In the genomic region with DNA sequence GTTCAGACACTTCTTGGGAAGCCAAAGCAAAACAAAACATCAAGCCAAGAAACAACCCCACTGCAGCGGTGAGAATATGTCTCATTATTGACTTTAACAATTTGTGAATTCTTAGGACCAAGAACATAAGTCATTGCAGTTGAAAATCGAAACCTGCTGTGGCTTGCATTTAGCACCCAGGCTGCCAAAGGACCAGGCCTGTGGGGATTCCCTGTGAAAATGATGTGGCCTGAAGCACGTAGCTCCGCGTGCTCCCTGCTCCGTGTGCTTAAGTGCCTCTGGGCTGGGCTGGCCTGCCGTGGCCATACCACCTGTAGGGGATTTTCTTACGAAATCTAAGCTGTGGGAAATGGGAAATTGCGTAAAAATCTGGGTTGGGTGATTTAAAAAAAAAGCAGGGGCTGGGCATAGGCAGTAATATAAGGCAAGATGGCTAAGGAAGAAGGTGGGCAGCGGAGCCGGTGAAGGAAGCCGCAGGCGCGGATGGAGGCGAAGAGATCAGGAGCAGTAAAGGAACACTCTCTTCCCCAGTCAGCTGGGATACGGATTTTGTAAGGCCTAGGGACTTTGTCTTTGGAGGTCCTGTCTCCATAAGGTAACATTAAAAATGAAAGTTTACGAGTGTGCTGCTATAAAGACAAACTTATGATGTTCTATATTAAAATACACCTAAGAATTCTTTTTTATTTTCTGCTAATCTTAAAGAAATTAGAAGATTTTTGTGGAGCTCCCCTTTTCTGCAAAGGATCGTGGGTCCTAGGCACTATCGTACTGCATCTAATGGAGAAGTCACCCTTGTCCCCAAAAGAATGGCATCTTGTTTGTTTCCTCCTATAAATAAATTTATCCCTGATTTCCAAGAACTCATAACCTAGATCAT, we compare ENCODE assay signal across 12 cellular contexts.
A peak's percentile ranks its signal among the peaks of the same experiment; 100 is the strongest.
DNase-seq lines count a peak whose midpoint lies in the region; ATAC-seq and TF ChIP-seq lines count a peak whose summit lies in the region.
"Had no signal": no experiment of that assay in that cellular context is flagged by ENCODE, and none has a peak within 500 bp of the region (broad histone marks: within the 10 kb centered on the region; RNA-seq: fewer than 3 reads in every experiment).

No MANE protein-coding gene starts in this region.

- no peaks in the 10 kb centered on the region for H3K9me3 Mint-ChIP-seq in WTC11

- 92 to 97% methylated on average over 19 of the region's 19 CpGs for WGBS in heart right ventricle, 2 donors

- ATAC-seq in GM19452 (IDR thresholded peaks at IDR 0.05; ENCODE audit: unreplicated experiment) (peak; percentile 66), HG03025 (IDR thresholded peaks at IDR 0.05; ENCODE audit: low FRiP score, unreplicated experiment) (peak; percentile 82), WTC11 (peak; percentile 52), heart right ventricle (no peak)

- no peak overlapping the region for H3K27ac Mint-ChIP-seq in WTC11

- POLR2A ChIA-PET in WTC11 (lab: Charles Lee): interaction anchor here (1.2 kb wide), 1 partner anchor 9 kb away, joined by 3 read pairs; no protein-coding TSS in a partner anchor

- H3K4me1 Mint-ChIP-seq in WTC11: peaks cover 58% of the 10 kb centered on the region

- no peak overlapping the region for H3K27ac ChIP-seq in heart right ventricle

- intact Hi-C loops in heart right ventricle (cut with DNase I): no loop called here

- no peaks in the 10 kb centered on the region for H3K27me3 Mint-ChIP-seq in WTC11 (ENCODE audit: low read depth)

- H3K4me3 Mint-ChIP-seq in WTC11: no peak overlapping the region

- H3K36me3 ChIP-seq in heart right ventricle: no peaks in the 10 kb centered on the region
- H3K36me3 ChIP-seq: HAP-1 had no signal

- CTCF ChIA-PET in WTC11 (lab: Charles Lee): interaction anchor here (1.1 to 1.3 kb wide), 3 partner anchors 9 to 690 kb away, joined by 3 read pairs; no protein-coding TSS in a partner anchor

- no peak for TF ChIP-seq CTCF in GM10266 (IDR thresholded peaks at IDR 0.05; ENCODE audit: control insufficient read depth, insufficient read depth, low read depth, missing control alignments)
- no peak for TF ChIP-seq CTCF in WTC11 (IDR thresholded peaks at IDR 0.05)
- TF ChIP-seq CTCF in heart right ventricle (IDR thresholded peaks at IDR 0.05): no peak

- DNase-seq in GM10266 (ENCODE audit: extremely low spot score): peak; percentile 64
- DNase-seq in WTC11 (ENCODE audit: low spot score): no peak
- no peak for DNase-seq in SW 1271 (lab: John Stamatoyannopoulos, UW)
- no peak for DNase-seq in iPS-NIHi7 (ENCODE audit: extremely low spot score)
- no peak for DNase-seq in NCI-H1436 treated with DMSO at 0.1 percent for 48 hours (lab: John Stamatoyannopoulos, UW)
- DNase-seq in heart right ventricle: no peak
- DNase-seq: foreskin melanocyte; NCI-H2171 treated with DMSO at 0.1 percent for 48 hours; stimulated activated CD4-positive, alpha-beta T cell treated with anti-CD3 and anti-CD28 coated beads, Interleukin-4, amount 100 ng/mL, for 24 hours had no signal

- no peak overlapping the region for H3K4me3 ChIP-seq in heart right ventricle
- H3K4me3 ChIP-seq: HAP-1 had no signal

- no peaks in the 10 kb centered on the region for H3K27me3 ChIP-seq in heart right ventricle

- no peaks in the 10 kb centered on the region for H3K36me3 Mint-ChIP-seq in WTC11

- H3K4me1 ChIP-seq in heart right ventricle: no peaks in the 10 kb centered on the region
- H3K4me1 ChIP-seq: HAP-1 had no signal

- no peaks in the 10 kb centered on the region for H3K9me3 ChIP-seq in heart right ventricle
- H3K9me3 ChIP-seq: HAP-1 had no signal

TF ChIP-seq in WTC11, 78 proteins besides CTCF, POLR2A, EP300 and RAD21:
- TF ChIP-seq ESRRA (CRISPR knock-in tag; IDR thresholded peaks at IDR 0.05; ENCODE audit: borderline replicate concordance): no peak
- TF ChIP-seq ZNF671 (CRISPR knock-in tag; IDR thresholded peaks at IDR 0.05): no peak
- TF ChIP-seq CREB1 (CRISPR knock-in tag; IDR thresholded peaks at IDR 0.05): no peak

Comparison
In these comparisons a context has a peak if more than half of its experiments do, and no peak if none do; other contexts are left out.
1. ATAC-seq: peak in GM19452 (single experiment), HG03025 (single experiment) and WTC11 (single experiment); none in heart right ventricle (0 of 8).